1 cellular context compared by ENCODE assay signal in genomic region chr6:34237722-34238506, GRCh38.
TF ChIP-seq lines count a peak whose summit lies in the region.

No MANE protein-coding gene starts in this region.

TF ChIP-seq in HepG2, 621 proteins besides CTCF, POLR2A, EP300 and RAD21 (continued from another document and continues in another):
- TF ChIP-seq ZBTB2 (CRISPR knock-in tag; IDR thresholded peaks at IDR 0.05; ENCODE audit: low read depth) (peak; percentile 93), DDIT3 (CRISPR knock-in tag; IDR thresholded peaks at IDR 0.05) (0 out of 2 replicates have a peak, but pooled peaks have one; percentile 48), YY1 (IDR thresholded peaks at IDR 0.05; ENCODE audit: insufficient read depth, insufficient replicate concordance, low read depth, low read length) (peak; percentile 25), DR1 (CRISPR knock-in tag; IDR thresholded peaks at IDR 0.05) (peak; percentile 77), RARA (CRISPR knock-in tag; IDR thresholded peaks at IDR 0.05) (no peak; the same call in 1 of the 2 replicates), ZSCAN29 (CRISPR knock-in tag; conservative IDR thresholded peaks at IDR 0.05) (no peak; the same call in 1 of the 2 replicates), CBFB (CRISPR knock-in tag; IDR thresholded peaks at IDR 0.05) (peak; percentile 61; the same call in 1 of the 2 replicates), ZNF749 (CRISPR knock-in tag; IDR thresholded peaks at IDR 0.05; ENCODE audit: borderline replicate concordance) (peak; percentile 99), GTF3A (CRISPR knock-in tag; conservative IDR thresholded peaks at IDR 0.05) (no peak), ZNF75D (CRISPR knock-in tag; IDR thresholded peaks at IDR 0.05; ENCODE audit: borderline replicate concordance) (0 out of 2 replicates have a peak, but pooled peaks have one; percentile 44), DZIP1 (CRISPR knock-in tag; IDR thresholded peaks at IDR 0.05) (peak; percentile 83; the same call in 1 of the 2 replicates), ZNF235 (CRISPR knock-in tag; IDR thresholded peaks at IDR 0.05; ENCODE audit: borderline replicate concordance) (peak; percentile 98; the same call in 1 of the 2 replicates), TIGD3 (CRISPR knock-in tag; IDR thresholded peaks at IDR 0.05; ENCODE audit: borderline replicate concordance) (peak; percentile 75; the same call in 1 of the 2 replicates), MTF2 (CRISPR knock-in tag; IDR thresholded peaks at IDR 0.05; ENCODE audit: borderline replicate concordance) (no peak), BHLHE40 (IDR thresholded peaks at IDR 0.05; ENCODE audit: low read length) (no peak), CREBL2 (CRISPR knock-in tag; IDR thresholded peaks at IDR 0.05; ENCODE audit: borderline replicate concordance) (peak; percentile 98; the same call in 1 of the 2 replicates), KLF15 (CRISPR knock-in tag; IDR thresholded peaks at IDR 0.05; ENCODE audit: borderline replicate concordance) (peak; percentile 98), CENPX (CRISPR knock-in tag; IDR thresholded peaks at IDR 0.05) (peak; percentile 79; the same call in 1 of the 2 replicates), ZNF768 (CRISPR knock-in tag; IDR thresholded peaks at IDR 0.05) (peak; percentile 97), ZNF530 (CRISPR knock-in tag; IDR thresholded peaks at IDR 0.05; ENCODE audit: low read depth) (peak; percentile 88; the same call in 1 of the 2 replicates), EED (CRISPR knock-in tag; IDR thresholded peaks at IDR 0.05) (peak; percentile 99), NFKB2 (CRISPR knock-in tag; IDR thresholded peaks at IDR 0.05; ENCODE audit: borderline replicate concordance) (peak; percentile 98), MEIS2 (CRISPR knock-in tag; IDR thresholded peaks at IDR 0.05) (peak; percentile 97), GLMP (CRISPR knock-in tag; IDR thresholded peaks at IDR 0.05; ENCODE audit: borderline replicate concordance) (0 out of 2 replicates have a peak, but pooled peaks have one; percentile 83), ZNF547 (CRISPR knock-in tag; IDR thresholded peaks at IDR 0.05) (peak; percentile 99), ZBTB39 (CRISPR knock-in tag; IDR thresholded peaks at IDR 0.05) (no peak), ZNF251 (CRISPR knock-in tag; IDR thresholded peaks at IDR 0.05) (peak; percentile 98; the same call in 1 of the 2 replicates), ETV5 (CRISPR knock-in tag; IDR thresholded peaks at IDR 0.05; ENCODE audit: borderline replicate concordance) (peak; percentile 87), ZNF557 (CRISPR knock-in tag; IDR thresholded peaks at IDR 0.05) (peak; percentile 95), ZIK1 (CRISPR knock-in tag; IDR thresholded peaks at IDR 0.05; ENCODE audit: borderline replicate concordance, low read depth) (peak; percentile 99)
- TF ChIP-seq, protein P1, sequence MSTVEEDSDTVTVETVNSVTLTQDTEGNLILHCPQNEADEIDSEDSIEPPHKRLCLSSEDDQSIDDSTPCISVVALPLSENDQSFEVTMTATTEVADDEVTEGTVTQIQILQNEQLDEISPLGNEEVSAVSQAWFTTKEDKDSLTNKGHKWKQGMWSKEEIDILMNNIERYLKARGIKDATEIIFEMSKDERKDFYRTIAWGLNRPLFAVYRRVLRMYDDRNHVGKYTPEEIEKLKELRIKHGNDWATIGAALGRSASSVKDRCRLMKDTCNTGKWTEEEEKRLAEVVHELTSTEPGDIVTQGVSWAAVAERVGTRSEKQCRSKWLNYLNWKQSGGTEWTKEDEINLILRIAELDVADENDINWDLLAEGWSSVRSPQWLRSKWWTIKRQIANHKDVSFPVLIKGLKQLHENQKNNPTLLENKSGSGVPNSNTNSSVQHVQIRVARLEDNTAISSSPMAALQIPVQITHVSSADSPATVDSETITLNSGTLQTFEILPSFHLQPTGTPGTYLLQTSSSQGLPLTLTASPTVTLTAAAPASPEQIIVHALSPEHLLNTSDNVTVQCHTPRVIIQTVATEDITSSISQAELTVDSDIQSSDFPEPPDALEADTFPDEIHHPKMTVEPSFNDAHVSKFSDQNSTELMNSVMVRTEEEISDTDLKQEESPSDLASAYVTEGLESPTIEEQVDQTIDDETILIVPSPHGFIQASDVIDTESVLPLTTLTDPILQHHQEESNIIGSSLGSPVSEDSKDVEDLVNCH (CRISPR knock-in tag; IDR thresholded peaks at IDR 0.05): peak; percentile 65; the same call in 1 of the 2 replicates
- TF ChIP-seq, protein P2, sequence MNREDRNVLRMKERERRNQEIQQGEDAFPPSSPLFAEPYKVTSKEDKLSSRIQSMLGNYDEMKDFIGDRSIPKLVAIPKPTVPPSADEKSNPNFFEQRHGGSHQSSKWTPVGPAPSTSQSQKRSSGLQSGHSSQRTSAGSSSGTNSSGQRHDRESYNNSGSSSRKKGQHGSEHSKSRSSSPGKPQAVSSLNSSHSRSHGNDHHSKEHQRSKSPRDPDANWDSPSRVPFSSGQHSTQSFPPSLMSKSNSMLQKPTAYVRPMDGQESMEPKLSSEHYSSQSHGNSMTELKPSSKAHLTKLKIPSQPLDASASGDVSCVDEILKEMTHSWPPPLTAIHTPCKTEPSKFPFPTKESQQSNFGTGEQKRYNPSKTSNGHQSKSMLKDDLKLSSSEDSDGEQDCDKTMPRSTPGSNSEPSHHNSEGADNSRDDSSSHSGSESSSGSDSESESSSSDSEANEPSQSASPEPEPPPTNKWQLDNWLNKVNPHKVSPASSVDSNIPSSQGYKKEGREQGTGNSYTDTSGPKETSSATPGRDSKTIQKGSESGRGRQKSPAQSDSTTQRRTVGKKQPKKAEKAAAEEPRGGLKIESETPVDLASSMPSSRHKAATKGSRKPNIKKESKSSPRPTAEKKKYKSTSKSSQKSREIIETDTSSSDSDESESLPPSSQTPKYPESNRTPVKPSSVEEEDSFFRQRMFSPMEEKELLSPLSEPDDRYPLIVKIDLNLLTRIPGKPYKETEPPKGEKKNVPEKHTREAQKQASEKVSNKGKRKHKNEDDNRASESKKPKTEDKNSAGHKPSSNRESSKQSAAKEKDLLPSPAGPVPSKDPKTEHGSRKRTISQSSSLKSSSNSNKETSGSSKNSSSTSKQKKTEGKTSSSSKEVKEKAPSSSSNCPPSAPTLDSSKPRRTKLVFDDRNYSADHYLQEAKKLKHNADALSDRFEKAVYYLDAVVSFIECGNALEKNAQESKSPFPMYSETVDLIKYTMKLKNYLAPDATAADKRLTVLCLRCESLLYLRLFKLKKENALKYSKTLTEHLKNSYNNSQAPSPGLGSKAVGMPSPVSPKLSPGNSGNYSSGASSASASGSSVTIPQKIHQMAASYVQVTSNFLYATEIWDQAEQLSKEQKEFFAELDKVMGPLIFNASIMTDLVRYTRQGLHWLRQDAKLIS (CRISPR knock-in tag; IDR thresholded peaks at IDR 0.05): no peak
- TF ChIP-seq, protein P3, sequence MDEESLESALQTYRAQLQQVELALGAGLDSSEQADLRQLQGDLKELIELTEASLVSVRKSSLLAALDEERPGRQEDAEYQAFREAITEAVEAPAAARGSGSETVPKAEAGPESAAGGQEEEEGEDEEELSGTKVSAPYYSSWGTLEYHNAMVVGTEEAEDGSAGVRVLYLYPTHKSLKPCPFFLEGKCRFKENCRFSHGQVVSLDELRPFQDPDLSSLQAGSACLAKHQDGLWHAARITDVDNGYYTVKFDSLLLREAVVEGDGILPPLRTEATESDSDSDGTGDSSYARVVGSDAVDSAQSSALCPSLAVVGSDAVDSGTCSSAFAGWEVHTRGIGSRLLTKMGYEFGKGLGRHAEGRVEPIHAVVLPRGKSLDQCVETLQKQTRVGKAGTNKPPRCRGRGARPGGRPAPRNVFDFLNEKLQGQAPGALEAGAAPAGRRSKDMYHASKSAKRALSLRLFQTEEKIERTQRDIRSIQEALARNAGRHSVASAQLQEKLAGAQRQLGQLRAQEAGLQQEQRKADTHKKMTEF (CRISPR knock-in tag; IDR thresholded peaks at IDR 0.05): peak; percentile 74; the same call in 1 of the 2 replicates
- TF ChIP-seq, protein P4, sequence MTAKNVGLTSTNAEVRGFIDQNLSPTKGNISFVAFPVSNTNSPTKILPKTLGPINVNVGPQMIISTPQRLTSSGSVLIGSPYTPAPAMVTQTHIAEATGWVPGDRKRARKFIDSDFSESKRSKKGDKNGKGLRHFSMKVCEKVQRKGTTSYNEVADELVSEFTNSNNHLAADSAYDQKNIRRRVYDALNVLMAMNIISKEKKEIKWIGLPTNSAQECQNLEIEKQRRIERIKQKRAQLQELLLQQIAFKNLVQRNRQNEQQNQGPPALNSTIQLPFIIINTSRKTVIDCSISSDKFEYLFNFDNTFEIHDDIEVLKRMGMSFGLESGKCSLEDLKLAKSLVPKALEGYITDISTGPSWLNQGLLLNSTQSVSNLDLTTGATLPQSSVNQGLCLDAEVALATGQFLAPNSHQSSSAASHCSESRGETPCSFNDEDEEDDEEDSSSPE (CRISPR knock-in tag; IDR thresholded peaks at IDR 0.05): peak; percentile 98
